38 cellular contexts compared by ENCODE assay signal in the genomic region with DNA sequence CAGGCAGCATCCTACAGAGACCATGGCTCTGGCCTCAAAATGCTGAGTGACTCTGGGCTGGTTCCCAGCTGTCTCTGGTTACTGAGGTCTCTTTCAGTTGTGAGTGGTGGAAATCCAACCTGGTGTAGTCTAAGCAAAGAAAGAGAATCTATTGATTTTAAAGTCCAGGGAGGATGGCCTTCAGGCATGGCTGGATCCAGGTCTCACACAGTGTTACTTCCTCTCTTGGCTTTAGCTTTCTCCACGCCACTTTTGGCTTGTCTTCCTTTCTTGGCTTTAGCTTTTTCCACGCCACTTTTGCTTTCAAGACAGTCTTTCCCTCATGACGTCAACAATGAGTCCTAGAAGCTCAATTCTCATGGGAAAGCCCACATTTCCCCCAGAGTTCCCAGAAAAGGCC. TPM values are rescaled to one million over a fixed set of nuclear protein-coding genes. Genes with fewer than 3 reads are reported as not detected.
"Had no signal": no experiment of that assay in that cellular context is flagged by ENCODE, and none has a peak within 500 bp of the region (broad histone marks: within the 10 kb centered on the region; RNA-seq: fewer than 3 reads in every experiment).

No MANE protein-coding gene starts in this region.

- H3K27me3 Mint-ChIP-seq: activated CD4-positive, alpha-beta T cell treated with anti-CD3 and anti-CD28 coated beads, Interleukin-2, amount 10 ng/mL, durations not matched to agents 24 days and 14 days; activated CD8-positive, alpha-beta T cell treated with anti-CD3 and anti-CD28 coated beads for 36 hours; activated naive CD8-positive, alpha-beta T cell treated with anti-CD3 and anti-CD28 coated beads for 36 hours had no signal

- H3K4me1 Mint-ChIP-seq: activated naive CD8-positive, alpha-beta T cell treated with anti-CD3 and anti-CD28 coated beads for 36 hours; activated T-helper 17 cell treated with anti-CD3 and anti-CD28 coated beads, Interleukin-2, amount 50 U/mL, for 72 hours had no signal

- H3K27ac Mint-ChIP-seq: activated B cell treated with CpG ODN at 0.5 μM for 24 hours; activated CD4-positive, alpha-beta memory T cell treated with anti-CD3 and anti-CD28 coated beads for 36 hours; activated CD4-positive, alpha-beta T cell treated with anti-CD3 and anti-CD28 coated beads, Interleukin-2, amount 10 ng/mL, durations not matched to agents 24 days and 14 days; activated CD8-positive, alpha-beta T cell treated with anti-CD3 and anti-CD28 coated beads for 36 hours; activated naive CD4-positive, alpha-beta T cell treated with anti-CD3 and anti-CD28 coated beads for 36 hours; activated naive CD4-positive, alpha-beta T cell treated with anti-CD3 and anti-CD28 coated beads, Interleukin-2, amount 50 U/mL, for 72 hours; activated naive CD8-positive, alpha-beta T cell treated with anti-CD3 and anti-CD28 coated beads for 36 hours; activated T-cell treated with anti-CD3 and anti-CD28 coated beads, Interleukin-2, amount 50 U/mL, for 72 hours; activated T-helper 1 cell treated with anti-CD3 and anti-CD28 coated beads, Interleukin-12 subunit alpha, Interleukin-12 subunit beta, Interleukin-2, Interleukin-4 antibody, amounts not matched to agents 30 ng/mL and 10 ng/mL and 1 ng/mL, durations not matched to agents 14 hours and 24 hours and 36 hours; activated T-helper 17 cell treated with anti-CD3 and anti-CD28 coated beads, Interleukin-2, amount 50 U/mL, for 72 hours; T-helper 1 cell treated with Interleukin-12 subunit alpha and Interleukin-12 subunit beta and Interleukin-4 antibody, amounts not matched to agents 30 μg/mL and 1 μg/mL, for 36 hours; T-helper 2 cell treated with Interferon-gamma antibody and Interleukin-4, amounts not matched to agents 5 μg/mL and 100 μg/mL, for 36 hours had no signal

- H3K4me3 ChIP-seq: adrenal gland, body of pancreas, breast epithelium had no signal

- H3K36me3 ChIP-seq: adrenal gland, brain microvascular endothelial cell, breast epithelium had no signal

- H3K36me3 Mint-ChIP-seq: activated CD4-positive, alpha-beta memory T cell treated with anti-CD3 and anti-CD28 coated beads for 36 hours; activated naive CD4-positive, alpha-beta T cell treated with anti-CD3 and anti-CD28 coated beads, Interleukin-2, amount 50 U/mL, for 72 hours; activated naive CD8-positive, alpha-beta T cell treated with anti-CD3 and anti-CD28 coated beads for 36 hours had no signal

- H3K9me3 Mint-ChIP-seq: activated B cell treated with CpG ODN at 0.5 μM for 24 hours; activated CD4-positive, alpha-beta memory T cell treated with anti-CD3 and anti-CD28 coated beads for 36 hours; activated CD8-positive, alpha-beta T cell treated with anti-CD3 and anti-CD28 coated beads for 36 hours; activated naive CD4-positive, alpha-beta T cell treated with anti-CD3 and anti-CD28 coated beads for 36 hours; activated naive CD4-positive, alpha-beta T cell treated with anti-CD3 and anti-CD28 coated beads, Interleukin-2, amount 50 U/mL, for 72 hours; activated naive CD8-positive, alpha-beta T cell treated with anti-CD3 and anti-CD28 coated beads for 36 hours; activated T-cell treated with anti-CD3 and anti-CD28 coated beads, Interleukin-2, amount 50 U/mL, for 4 hours; activated T-cell treated with anti-CD3 and anti-CD28 coated beads, Interleukin-2, amount 50 U/mL, for 72 hours; activated T-helper 1 cell treated with anti-CD3 and anti-CD28 coated beads, Interleukin-12 subunit alpha, Interleukin-12 subunit beta, Interleukin-2, Interleukin-4 antibody, amounts not matched to agents 30 ng/mL and 10 ng/mL and 1 ng/mL, durations not matched to agents 14 hours and 24 hours and 36 hours; activated T-helper 17 cell treated with anti-CD3 and anti-CD28 coated beads, Interleukin-2, amount 50 U/mL, for 72 hours; T-helper 1 cell treated with Interleukin-12 subunit alpha and Interleukin-12 subunit beta and Interleukin-4 antibody, amounts not matched to agents 30 μg/mL and 1 μg/mL, for 36 hours; T-helper 2 cell treated with Interferon-gamma antibody and Interleukin-4, amounts not matched to agents 5 μg/mL and 100 μg/mL, for 36 hours had no signal

- H3K4me3 Mint-ChIP-seq: activated B cell treated with CpG ODN at 0.5 μM for 24 hours; activated CD4-positive, alpha-beta memory T cell treated with anti-CD3 and anti-CD28 coated beads for 36 hours; activated CD4-positive, alpha-beta T cell treated with anti-CD3 and anti-CD28 coated beads, Interleukin-2, amount 10 ng/mL, durations not matched to agents 24 days and 14 days; activated CD8-positive, alpha-beta T cell treated with anti-CD3 and anti-CD28 coated beads for 36 hours; activated naive CD4-positive, alpha-beta T cell treated with anti-CD3 and anti-CD28 coated beads for 36 hours; activated naive CD8-positive, alpha-beta T cell treated with anti-CD3 and anti-CD28 coated beads for 36 hours; activated T-cell treated with anti-CD3 and anti-CD28 coated beads, Interleukin-2, amount 50 U/mL, for 4 hours; activated T-cell treated with anti-CD3 and anti-CD28 coated beads, Interleukin-2, amount 50 U/mL, for 72 hours; activated T-helper 1 cell treated with anti-CD3 and anti-CD28 coated beads, Interleukin-12 subunit alpha, Interleukin-12 subunit beta, Interleukin-2, Interleukin-4 antibody, amounts not matched to agents 30 ng/mL and 10 ng/mL and 1 ng/mL, durations not matched to agents 14 hours and 24 hours and 36 hours; activated T-helper 17 cell treated with anti-CD3 and anti-CD28 coated beads, Interleukin-2, amount 50 U/mL, for 72 hours; T-helper 1 cell treated with Interleukin-12 subunit alpha and Interleukin-12 subunit beta and Interleukin-4 antibody, amounts not matched to agents 30 μg/mL and 1 μg/mL, for 36 hours; T-helper 2 cell treated with Interferon-gamma antibody and Interleukin-4, amounts not matched to agents 5 μg/mL and 100 μg/mL, for 36 hours had no signal

- H3K27ac ChIP-seq: adrenal gland, body of pancreas, brain microvascular endothelial cell, breast epithelium, VCaP had no signal

- DNase-seq: activated B cell treated with CpG ODN at 0.5 μM for 24 hours; activated CD4-positive, alpha-beta memory T cell treated with anti-CD3 and anti-CD28 coated beads for 36 hours; activated CD4-positive, alpha-beta T cell treated with anti-CD3 and anti-CD28 coated beads, Interleukin-2, amount 10 ng/mL, durations not matched to agents 24 days and 14 days; activated CD4-positive, alpha-beta T cell treated with anti-CD3 and anti-CD28 coated beads, Interleukin-2, amount 50 U/mL, for 1 hour; activated CD4-positive, alpha-beta T cell treated with anti-CD3 and anti-CD28 coated beads, Interleukin-2, amount 50 U/mL, for 4 hours; activated CD4-positive, CD25-positive, alpha-beta regulatory T cell treated with anti-CD3 and anti-CD28 coated beads, Interleukin-2, amount 50 U/mL, for 72 hours; activated CD8-positive, alpha-beta memory T cell treated with anti-CD3 and anti-CD28 coated beads, Interleukin-2, amount 50 U/mL, for 4 hours; activated CD8-positive, alpha-beta T cell treated with anti-CD3 and anti-CD28 coated beads for 36 hours; activated effector memory CD4-positive, alpha-beta T cell treated with anti-CD3 and anti-CD28 coated beads, Interleukin-2, amount 50 U/mL, for 16 hours; activated gamma-delta T cell treated with Interleukin-2 at 50 U/mL for 16 hours; activated naive CD4-positive, alpha-beta T cell; activated naive CD4-positive, alpha-beta T cell treated with anti-CD3 and anti-CD28 coated beads for 36 hours; activated naive CD4-positive, alpha-beta T cell treated with anti-CD3 and anti-CD28 coated beads, Interleukin-2, amount 50 U/mL, for 16 hours; activated naive CD8-positive, alpha-beta T cell treated with anti-CD3 and anti-CD28 coated beads for 36 hours; activated T-cell treated with anti-CD3 and anti-CD28 coated beads for 4 hours; activated T-cell treated with anti-CD3 and anti-CD28 coated beads, Interleukin-2, amount 50 U/mL, for 1 hour; activated T-cell treated with anti-CD3 and anti-CD28 coated beads, Interleukin-2, amount 50 U/mL, for 4 hours; activated T-cell treated with anti-CD3 and anti-CD28 coated beads, Interleukin-2, amount 50 U/mL, for 72 hours; adrenal gland; amniotic stem cell; aorta; body of pancreas; brain microvascular endothelial cell; central memory CD4-positive, alpha-beta T cell; SW 1271; T-helper 1 cell; T-helper 2 cell; T-helper 9 cell had no signal

- H3K9me3 ChIP-seq: adrenal gland, body of pancreas, breast epithelium had no signal

- H3K4me1 ChIP-seq: adrenal gland, body of pancreas, breast epithelium had no signal

- H3K27me3 ChIP-seq: adrenal gland, body of pancreas, brain microvascular endothelial cell, breast epithelium had no signal

RNA-seq across cellular contexts. Expression of gene CYP4F3, which starts 4.1 kb away (rescaled TPM):
- total RNA-seq: activated B cell treated with CpG ODN at 0.5 μM for 24 hours; activated CD4-positive, alpha-beta memory T cell treated with anti-CD3 and anti-CD28 coated beads for 36 hours; activated CD4-positive, alpha-beta T cell treated with anti-CD3 and anti-CD28 coated beads, Interleukin-2, amount 10 ng/mL, durations not matched to agents 24 days and 14 days; activated T-helper 1 cell treated with anti-CD3 and anti-CD28 coated beads, Interleukin-12 subunit alpha, Interleukin-12 subunit beta, Interleukin-2, Interleukin-4 antibody, amounts not matched to agents 30 ng/mL and 10 ng/mL and 1 ng/mL, durations not matched to agents 14 hours and 24 hours and 36 hours; astrocyte had no signal
- polyA plus RNA-seq: aorta had no signal

RNA-seq across cellular contexts. Expression of gene CYP4F12, which starts 28.1 kb away (rescaled TPM):
- total RNA-seq: activated B cell treated with CpG ODN at 0.5 μM for 24 hours; activated CD4-positive, alpha-beta T cell treated with anti-CD3 and anti-CD28 coated beads, Interleukin-2, amount 10 ng/mL, durations not matched to agents 24 days and 14 days; activated CD8-positive, alpha-beta T cell treated with anti-CD3 and anti-CD28 coated beads for 36 hours; activated naive CD4-positive, alpha-beta T cell treated with anti-CD3 and anti-CD28 coated beads for 36 hours; activated naive CD8-positive, alpha-beta T cell treated with anti-CD3 and anti-CD28 coated beads for 36 hours; activated T-cell treated with anti-CD3 and anti-CD28 coated beads, Interleukin-2, amount 50 U/mL, for 4 hours; activated T-helper 1 cell treated with anti-CD3 and anti-CD28 coated beads, Interleukin-12 subunit alpha, Interleukin-12 subunit beta, Interleukin-2, Interleukin-4 antibody, amounts not matched to agents 30 ng/mL and 10 ng/mL and 1 ng/mL, durations not matched to agents 14 hours and 24 hours and 36 hours; astrocyte had no signal

RNA-seq across cellular contexts. Expression of gene CYP4F8, which starts 29.8 kb away (rescaled TPM):
- total RNA-seq: activated B cell treated with CpG ODN at 0.5 μM for 24 hours; activated CD4-positive, alpha-beta memory T cell treated with anti-CD3 and anti-CD28 coated beads for 36 hours; activated CD4-positive, alpha-beta T cell treated with anti-CD3 and anti-CD28 coated beads, Interleukin-2, amount 10 ng/mL, durations not matched to agents 24 days and 14 days; activated CD8-positive, alpha-beta memory T cell treated with anti-CD3 and anti-CD28 coated beads for 36 hours; activated CD8-positive, alpha-beta T cell treated with anti-CD3 and anti-CD28 coated beads for 36 hours; activated naive CD4-positive, alpha-beta T cell treated with anti-CD3 and anti-CD28 coated beads for 36 hours; activated naive CD4-positive, alpha-beta T cell treated with anti-CD3 and anti-CD28 coated beads, Interleukin-2, amount 50 U/mL, for 72 hours; activated naive CD8-positive, alpha-beta T cell treated with anti-CD3 and anti-CD28 coated beads for 36 hours; activated T-cell treated with anti-CD3 and anti-CD28 coated beads, Interleukin-2, amount 50 U/mL, for 4 hours; activated T-cell treated with anti-CD3 and anti-CD28 coated beads, Interleukin-2, amount 50 U/mL, for 72 hours; activated T-helper 1 cell treated with anti-CD3 and anti-CD28 coated beads, Interleukin-12 subunit alpha, Interleukin-12 subunit beta, Interleukin-2, Interleukin-4 antibody, amounts not matched to agents 30 ng/mL and 10 ng/mL and 1 ng/mL, durations not matched to agents 14 hours and 24 hours and 36 hours; activated T-helper 17 cell treated with anti-CD3 and anti-CD28 coated beads, Interleukin-2, amount 50 U/mL, for 72 hours; adrenal gland; aorta; astrocyte; cardiac septum had no signal
- polyA plus RNA-seq: adrenal gland, aorta had no signal
